20 cellular contexts compared by ENCODE assay signal in the genomic region with DNA sequence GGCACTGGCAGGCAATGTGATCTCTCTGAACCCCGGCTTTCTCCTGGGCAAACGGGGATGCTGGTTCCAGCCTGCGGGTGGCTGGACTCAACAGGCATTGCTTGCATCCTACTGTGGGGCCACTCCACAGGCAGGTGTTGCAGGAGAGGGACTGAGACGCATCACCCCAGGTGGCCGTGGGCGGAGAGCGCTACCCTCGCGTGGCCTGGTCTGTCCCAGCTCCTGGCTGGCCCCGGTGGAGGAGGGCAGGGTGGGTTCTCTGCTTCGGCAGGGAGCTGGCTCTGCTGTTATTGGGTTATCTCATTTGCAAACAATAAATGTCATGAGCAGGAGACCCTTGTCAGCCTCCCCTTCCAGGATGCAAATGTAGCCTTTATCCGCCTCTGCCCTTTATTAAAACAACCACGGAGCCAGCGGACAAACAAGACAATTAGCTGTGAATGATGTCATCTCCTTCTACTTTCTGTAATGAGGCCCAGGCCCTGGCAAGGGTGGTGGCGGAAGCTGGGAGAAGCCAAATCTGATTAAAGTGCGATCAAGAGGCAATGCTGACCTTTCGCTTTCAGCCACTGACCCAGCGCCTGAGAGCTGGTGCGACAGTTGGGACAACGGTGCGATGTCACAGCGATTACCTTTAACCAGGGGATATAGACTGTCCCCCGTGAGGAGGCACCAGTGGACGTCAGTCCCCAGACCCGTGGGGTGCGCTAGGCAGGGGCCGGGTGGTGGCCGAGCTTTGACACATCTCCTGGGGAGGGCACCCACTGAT.
DNase-seq lines count a peak whose midpoint lies in the region; ATAC-seq and TF ChIP-seq lines count a peak whose summit lies in the region.
"Had no signal": no experiment of that assay in that cellular context is flagged by ENCODE, and none has a peak within 500 bp of the region (broad histone marks: within the 10 kb centered on the region; RNA-seq: fewer than 3 reads in every experiment).

No MANE protein-coding gene starts in this region.

- H2BK15ac ChIP-seq in neuronal stem cell (ENCODE audit: low read length) = no peak overlapping the region

- H3K9ac ChIP-seq in neuronal stem cell (ENCODE audit: low read depth, low read length, poor library complexity) = no peak overlapping the region
- H3K9ac ChIP-seq: GM23248 had no signal

- H3K4me1 ChIP-seq in gastroesophageal sphincter (no peaks in the 10 kb centered on the region), neuronal stem cell (ENCODE audit: control insufficient read depth in 2 of 2, insufficient read depth in 1 of 2, low read depth in 1 of 2, low read length in 2 of 2) (no peaks in the 10 kb centered on the region)
- H3K4me1 ChIP-seq: transverse colon had no signal

- peak overlapping the region; percentile 43 for H4K8ac ChIP-seq in neuronal stem cell (ENCODE audit: low read depth, low read length)

- H2AK5ac ChIP-seq in neuronal stem cell (ENCODE audit: low read depth, low read length) = peak overlapping the region; percentile 92

- H3K27ac ChIP-seq in gastroesophageal sphincter (no peak overlapping the region), neuronal stem cell (replicated peaks; ENCODE audit: low read length) (no peak overlapping the region)
- H3K27ac ChIP-seq: coronary artery, epithelial cell of prostate, GM23248, transverse colon had no signal

- no peak for TF ChIP-seq EP300 in gastroesophageal sphincter (IDR thresholded peaks at IDR 0.05)

- H3K4me2 ChIP-seq in neuronal stem cell (ENCODE audit: insufficient read depth, low read length, poor library complexity, severe bottlenecking) = no peak overlapping the region

- TF ChIP-seq POLR2A in gastroesophageal sphincter (IDR thresholded peaks at IDR 0.05) = no peak

- no peak overlapping the region for H3K23ac ChIP-seq in neuronal stem cell (ENCODE audit: low read depth, low read length, poor library complexity)

- H3K4ac ChIP-seq in neuronal stem cell (ENCODE audit: low read length) = no peak overlapping the region

- H3K36me3 ChIP-seq in gastroesophageal sphincter = no peaks in the 10 kb centered on the region
- no peaks in the 10 kb centered on the region for H3K36me3 ChIP-seq in neuronal stem cell (replicated peaks in 1 of 2; ENCODE audit: control insufficient read depth in 2 of 2, insufficient read depth in 2 of 2, low read length in 2 of 2)
- H3K36me3 ChIP-seq: transverse colon had no signal

- H3K9me3 ChIP-seq in gastroesophageal sphincter = no peaks in the 10 kb centered on the region
- H3K9me3 ChIP-seq in neuronal stem cell (replicated peaks in 1 of 2; ENCODE audit: control insufficient read depth in 2 of 2, insufficient read depth in 1 of 2, low read depth in 1 of 2, low read length in 2 of 2) = no peaks in the 10 kb centered on the region
- H3K9me3 ChIP-seq: transverse colon had no signal

- DNase-seq in DMS79 treated with DMSO at 0.1 percent for 48 hours (lab: John Stamatoyannopoulos, UW) (peak; percentile 18), DMS79 (lab: John Stamatoyannopoulos, UW) (no peak), NCI-H774 (lab: John Stamatoyannopoulos, UW) (peak; percentile 1), neuronal stem cell (ENCODE audit: low spot score) (no peak)
- DNase-seq: 8988T; activated effector memory CD4-positive, alpha-beta T cell treated with anti-CD3 and anti-CD28 coated beads, Interleukin-2, amount 50 U/mL, for 16 hours; anterior cingulate cortex; CD4-positive, alpha-beta memory T cell; GM23248; immature natural killer cell; occipital lobe; stimulated activated CD4-positive, alpha-beta T cell treated with anti-CD3 and anti-CD28 coated beads, Interleukin-4, amount 100 ng/mL, for 24 hours; transverse colon had no signal

- H3K4me3 ChIP-seq in gastroesophageal sphincter = no peak overlapping the region
- no peak overlapping the region for H3K4me3 ChIP-seq in neuronal stem cell (ENCODE audit: low read length in 2 of 2)
- H3K4me3 ChIP-seq: coronary artery, GM12878, GM23248, transverse colon had no signal

- H2BK120ac ChIP-seq in neuronal stem cell (ENCODE audit: low read depth, low read length) = peak overlapping the region; percentile 61

- ATAC-seq in gastroesophageal sphincter (peak; percentile 18), HG02588 (IDR thresholded peaks at IDR 0.05; ENCODE audit: unreplicated experiment) (no peak), HG03097 (IDR thresholded peaks at IDR 0.05; ENCODE audit: low FRiP score, unreplicated experiment) (no peak), HG02852 (IDR thresholded peaks at IDR 0.05; ENCODE audit: unreplicated experiment) (no peak)
- ATAC-seq: GM12878 had no signal

- peak overlapping the region; percentile 84 for H3K18ac ChIP-seq in neuronal stem cell (ENCODE audit: low read length)

- no peak overlapping the region for H2BK12ac ChIP-seq in neuronal stem cell (ENCODE audit: low read length)

- 53 to 82% methylated on average over 5 to 13 of the region's 28 CpGs for WGBS in gastroesophageal sphincter (ENCODE audit: low coverage in 1 of 2), 2 donors
- WGBS in neuronal stem cell (ENCODE audit: extremely low coverage in 2 of 2, insufficient read length in 2 of 2, insufficient replicate concordance in 1 of 2), 2 donors = no CpG with 5 or more reads among the region's 28 CpGs

- peaks cover 11% of the 10 kb centered on the region for H3K27me3 ChIP-seq in gastroesophageal sphincter
- H3K27me3 ChIP-seq in neuronal stem cell (ENCODE audit: control insufficient read depth in 3 of 3, insufficient read depth in 3 of 3, low read depth in 1 of 3, low read length in 3 of 3) = peaks cover 0 to 20% (median 0%) of the 10 kb centered on the region in 3 experiments
- H3K27me3 ChIP-seq: transverse colon had no signal

- TF ChIP-seq CTCF in gastroesophageal sphincter (IDR thresholded peaks at IDR 0.05) = no peak

- no peak overlapping the region for H3K14ac ChIP-seq in neuronal stem cell (ENCODE audit: low read length)

- no peaks in the 10 kb centered on the region for H3K79me1 ChIP-seq in neuronal stem cell (ENCODE audit: low read depth, low read length)

- H4K91ac ChIP-seq in neuronal stem cell (ENCODE audit: low read depth, low read length, poor library complexity) = no peak overlapping the region

- no peak overlapping the region for H2AFZ ChIP-seq in neuronal stem cell (ENCODE audit: low read length)
- H2AFZ ChIP-seq: GM23248 had no signal

- H2BK5ac ChIP-seq in neuronal stem cell (ENCODE audit: low read length) = peak overlapping the region; percentile 75

Comparison
In these comparisons a context has a peak if more than half of its experiments do, and no peak if none do; other contexts are left out.
1. DNase-seq: peak in DMS79 treated with DMSO at 0.1 percent for 48 hours (single experiment) and NCI-H774 (single experiment); none in DMS79 (single experiment) and neuronal stem cell (single experiment).